In the genomic region with DNA sequence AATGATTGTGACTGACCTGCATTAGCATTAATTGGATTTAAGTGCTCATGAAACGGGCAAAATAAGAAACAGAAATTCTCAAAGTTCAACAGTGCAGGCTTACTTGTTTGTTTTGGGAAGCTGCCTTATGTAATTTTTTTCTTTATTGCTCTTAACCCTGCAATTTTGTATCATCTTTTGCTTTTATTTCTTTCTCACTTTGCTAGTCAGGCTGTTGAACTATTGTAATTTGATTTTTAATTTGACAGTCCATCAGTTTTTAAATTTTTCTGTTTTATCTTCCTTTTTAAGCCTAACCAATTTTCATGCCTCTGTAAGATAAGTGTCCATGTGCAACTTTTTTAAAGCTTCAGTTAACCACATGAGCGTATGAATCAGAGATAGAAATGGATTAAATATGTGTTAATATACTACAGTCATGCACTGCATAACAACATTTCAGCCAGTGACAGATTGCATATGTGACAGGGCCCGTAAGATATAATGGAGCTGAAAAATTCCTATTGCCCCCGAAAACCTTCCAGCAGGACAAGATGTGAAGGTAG, we compare ENCODE assay signal across 2 cellular contexts.
A peak's percentile ranks its signal among the peaks of the same experiment; 100 is the strongest.
TF ChIP-seq lines count a peak whose summit lies in the region.

No MANE protein-coding gene starts in this region.

TF ChIP-seq in IMR-90, 13 proteins besides CTCF, POLR2A, EP300 and RAD21:
- TF ChIP-seq MXI1 (IDR thresholded peaks at IDR 0.05; ENCODE audit: borderline replicate concordance, low read depth, low read length) (no peak), SMC3 (IDR thresholded peaks at IDR 0.05; ENCODE audit: low read depth, low read length) (no peak), FOS (IDR thresholded peaks at IDR 0.05; ENCODE audit: low read depth, low read length) (no peak), CHD1 (IDR thresholded peaks at IDR 0.05; ENCODE audit: low read depth, low read length) (no peak), RFX5 (IDR thresholded peaks at IDR 0.05; ENCODE audit: low read depth, low read length) (no peak), CEBPB (IDR thresholded peaks at IDR 0.05; ENCODE audit: low read depth, low read length) (no peak), RCOR1 (IDR thresholded peaks at IDR 0.05; ENCODE audit: insufficient replicate concordance, low read length) (no peak), BHLHE40 (IDR thresholded peaks at IDR 0.05; ENCODE audit: low read depth, low read length) (no peak), MAFK (IDR thresholded peaks at IDR 0.05; ENCODE audit: low read depth, low read length) (no peak), MAZ (IDR thresholded peaks at IDR 0.05; ENCODE audit: borderline replicate concordance, low read depth, low read length) (no peak), NFE2L2 (IDR thresholded peaks at IDR 0.05; ENCODE audit: low read depth, low read length) (no peak)
- TF ChIP-seq, protein P1, sequence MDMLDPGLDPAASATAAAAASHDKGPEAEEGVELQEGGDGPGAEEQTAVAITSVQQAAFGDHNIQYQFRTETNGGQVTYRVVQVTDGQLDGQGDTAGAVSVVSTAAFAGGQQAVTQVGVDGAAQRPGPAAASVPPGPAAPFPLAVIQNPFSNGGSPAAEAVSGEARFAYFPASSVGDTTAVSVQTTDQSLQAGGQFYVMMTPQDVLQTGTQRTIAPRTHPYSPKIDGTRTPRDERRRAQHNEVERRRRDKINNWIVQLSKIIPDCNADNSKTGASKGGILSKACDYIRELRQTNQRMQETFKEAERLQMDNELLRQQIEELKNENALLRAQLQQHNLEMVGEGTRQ (IDR thresholded peaks at IDR 0.05; ENCODE audit: low read depth, low read length): no peak
- TF ChIP-seq, protein P2, sequence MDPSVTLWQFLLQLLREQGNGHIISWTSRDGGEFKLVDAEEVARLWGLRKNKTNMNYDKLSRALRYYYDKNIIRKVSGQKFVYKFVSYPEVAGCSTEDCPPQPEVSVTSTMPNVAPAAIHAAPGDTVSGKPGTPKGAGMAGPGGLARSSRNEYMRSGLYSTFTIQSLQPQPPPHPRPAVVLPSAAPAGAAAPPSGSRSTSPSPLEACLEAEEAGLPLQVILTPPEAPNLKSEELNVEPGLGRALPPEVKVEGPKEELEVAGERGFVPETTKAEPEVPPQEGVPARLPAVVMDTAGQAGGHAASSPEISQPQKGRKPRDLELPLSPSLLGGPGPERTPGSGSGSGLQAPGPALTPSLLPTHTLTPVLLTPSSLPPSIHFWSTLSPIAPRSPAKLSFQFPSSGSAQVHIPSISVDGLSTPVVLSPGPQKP (IDR thresholded peaks at IDR 0.05; ENCODE audit: borderline replicate concordance, low read depth, low read length): no peak

TF ChIP-seq in K562, 482 proteins besides CTCF, POLR2A, EP300 and RAD21:
- no peak for TF ChIP-seq EP400 (IDR thresholded peaks at IDR 0.05)
- TF ChIP-seq, protein P3, sequence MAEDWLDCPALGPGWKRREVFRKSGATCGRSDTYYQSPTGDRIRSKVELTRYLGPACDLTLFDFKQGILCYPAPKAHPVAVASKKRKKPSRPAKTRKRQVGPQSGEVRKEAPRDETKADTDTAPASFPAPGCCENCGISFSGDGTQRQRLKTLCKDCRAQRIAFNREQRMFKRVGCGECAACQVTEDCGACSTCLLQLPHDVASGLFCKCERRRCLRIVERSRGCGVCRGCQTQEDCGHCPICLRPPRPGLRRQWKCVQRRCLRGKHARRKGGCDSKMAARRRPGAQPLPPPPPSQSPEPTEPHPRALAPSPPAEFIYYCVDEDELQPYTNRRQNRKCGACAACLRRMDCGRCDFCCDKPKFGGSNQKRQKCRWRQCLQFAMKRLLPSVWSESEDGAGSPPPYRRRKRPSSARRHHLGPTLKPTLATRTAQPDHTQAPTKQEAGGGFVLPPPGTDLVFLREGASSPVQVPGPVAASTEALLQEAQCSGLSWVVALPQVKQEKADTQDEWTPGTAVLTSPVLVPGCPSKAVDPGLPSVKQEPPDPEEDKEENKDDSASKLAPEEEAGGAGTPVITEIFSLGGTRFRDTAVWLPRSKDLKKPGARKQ (CRISPR knock-in tag; IDR thresholded peaks at IDR 0.05): no peak
- TF ChIP-seq RAD51 (IDR thresholded peaks at IDR 0.05; ENCODE audit: borderline replicate concordance, low read depth): no peak
- TF ChIP-seq FOSL1 (tag; conservative IDR thresholded peaks at IDR 0.05): 0 out of 2 replicates have a peak, but pooled peaks have one; percentile 38
- no peak for TF ChIP-seq GABPB2 (CRISPR knock-in tag; conservative IDR thresholded peaks at IDR 0.05)
